Comparison of ENCODE assay signal across 23 cellular contexts in the genomic region with DNA sequence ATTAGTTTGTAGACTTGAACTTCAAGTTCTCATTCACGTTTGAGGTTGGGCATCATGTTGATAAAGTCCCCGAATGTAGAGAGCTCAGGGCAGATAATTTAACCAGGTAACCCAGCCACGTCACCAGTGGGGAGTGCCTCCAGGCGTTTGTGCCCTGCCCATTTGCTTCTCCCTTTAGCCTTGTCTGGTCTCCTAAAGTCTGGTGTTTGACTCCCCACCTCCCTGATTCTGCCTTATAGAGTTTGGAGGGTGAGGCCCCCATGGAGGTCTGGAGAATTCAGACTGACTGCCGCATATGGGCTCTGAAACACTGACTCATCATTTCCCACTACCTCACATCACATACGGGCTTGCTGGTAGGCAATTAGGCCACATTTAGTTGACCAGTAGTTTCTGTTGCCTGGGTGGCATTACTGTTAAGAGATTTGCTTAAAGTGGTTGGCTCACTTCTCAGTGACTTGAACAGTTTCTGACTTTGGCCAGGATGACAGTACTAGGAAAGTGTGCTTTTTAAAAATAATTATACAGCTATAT.
DNase-seq lines count a peak whose midpoint lies in the region; ATAC-seq, FAIRE-seq and TF ChIP-seq lines count a peak whose summit lies in the region.
"Had no signal": no experiment of that assay in that cellular context is flagged by ENCODE, and none has a peak within 500 bp of the region (broad histone marks: within the 10 kb centered on the region; RNA-seq: fewer than 3 reads in every experiment).

No MANE protein-coding gene starts in this region.

- no peak overlapping the region for H3K23ac ChIP-seq in mesendoderm (ENCODE audit: low read length)

- no TSS peak for BruUV-seq in K562 (replicated peaks; lab: Mats Ljungman, UMichigan)

- no peak overlapping the region for H2BK120ac ChIP-seq in mesendoderm (ENCODE audit: low read depth, low read length)

- no peak overlapping the region for H3K18ac ChIP-seq in mesendoderm (ENCODE audit: low read length)

- H3K36me3 ChIP-seq in HUES6 (ENCODE audit: control insufficient read depth, insufficient read depth, low read length) (peaks cover 69% of the 10 kb centered on the region), K562 (ENCODE audit: control insufficient read depth, insufficient read depth, low read length) (peaks cover 84% of the 10 kb centered on the region), mesendoderm (ENCODE audit: control insufficient read depth, insufficient read depth, low read length) (peaks cover 4% of the 10 kb centered on the region)
- H3K36me3 ChIP-seq: prostate gland had no signal

- H2AK5ac ChIP-seq in mesendoderm (ENCODE audit: low read length): no peak overlapping the region

- H3K4me1 ChIP-seq in A549 (peaks cover 27% of the 10 kb centered on the region), HUES6 (ENCODE audit: control insufficient read depth, insufficient read depth, low read length) (no peaks in the 10 kb centered on the region), K562 (replicated peaks in 1 of 2; ENCODE audit: control insufficient read depth in 2 of 2, insufficient read depth in 2 of 2, low read length in 2 of 2) (no peaks in the 10 kb centered on the region; a peak in 1 of 5 replicates), mesendoderm (ENCODE audit: control insufficient read depth, low read depth, low read length) (no peaks in the 10 kb centered on the region)
- H3K4me1 ChIP-seq: prostate gland had no signal

- H3K79me2 ChIP-seq in K562 (ENCODE audit: control insufficient read depth, insufficient read depth, low read length) (peaks cover 6% of the 10 kb centered on the region; the same call in 1 of the 3 replicates), mesendoderm (ENCODE audit: control insufficient read depth, insufficient read depth, low read length) (no peaks in the 10 kb centered on the region)

- TF ChIP-seq CTCF in A549 (IDR thresholded peaks at IDR 0.05): no peak
- TF ChIP-seq CTCF in K562 (IDR thresholded peaks at IDR 0.05 in 2 of 3, conservative IDR thresholded peaks at IDR 0.05 in 1 of 3; ENCODE audit: insufficient read depth in 2 of 3, low read depth in 1 of 3, low read length in 3 of 3): no peak

- POLR2A ChIA-PET in A549 (lab: Yijun Ruan, JAX): no interaction called here
- POLR2A ChIA-PET in K562 (lab: Yijun Ruan, JAX): interaction anchor here (0.6 to 1.0 kb wide), 2 partner anchors 17 to 324 kb away, joined by 3 read pairs; no protein-coding TSS in a partner anchor

- H3K9ac ChIP-seq in HUES6 (ENCODE audit: low read length) (no peak overlapping the region), K562 (ENCODE audit: insufficient read depth in 1 of 2, low read depth in 2 of 2, low read length in 2 of 2) (no peak overlapping the region), mesendoderm (ENCODE audit: low read length) (no peak overlapping the region)
- H3K9ac ChIP-seq: SK-N-SH had no signal

- peaks cover 13% of the 10 kb centered on the region for H3K79me1 ChIP-seq in mesendoderm (ENCODE audit: low read length)

- WGBS in A549 (ENCODE audit: missing lambda C conversion rate): 78% methylated on average over 6 of the region's 6 CpGs
- WGBS in K562 (ENCODE audit: insufficient coverage, low coverage, missing lambda C conversion rate): 86% methylated on average over 6 of the region's 6 CpGs
- no CpG with 5 or more reads among the region's 6 CpGs for WGBS in mesendoderm (ENCODE audit: extremely low coverage, insufficient coverage, low lambda C conversion rate)

- in situ Hi-C loops in K562 (cut with MboI): no loop called here

- no peak overlapping the region for H4K5ac ChIP-seq in mesendoderm (ENCODE audit: low read length)

- no peak overlapping the region for H2BK5ac ChIP-seq in mesendoderm (ENCODE audit: low read length)

- H4K20me1 ChIP-seq in K562 (replicated peaks; ENCODE audit: control insufficient read depth, insufficient read depth, low read length): no peaks in the 10 kb centered on the region

- TF ChIP-seq EP300 in A549 (IDR thresholded peaks at IDR 0.05) (no peak), K562 (IDR thresholded peaks at IDR 0.05; ENCODE audit: low read length) (no peak)

- no peak overlapping the region for H3K4ac ChIP-seq in mesendoderm (ENCODE audit: low read depth, low read length)

- ATAC-seq in A549 (no peak), K562 (no peak), HG02870 (IDR thresholded peaks at IDR 0.05; ENCODE audit: unreplicated experiment) (no peak), HG03095 (IDR thresholded peaks at IDR 0.05; ENCODE audit: unreplicated experiment) (no peak)
- ATAC-seq: activated CD4-positive, CD25-positive, alpha-beta regulatory T cell treated with anti-CD3 and anti-CD28 coated beads, Interleukin-2, amount 50 U/mL, for 24 hours; naive thymus-derived CD4-positive, alpha-beta T cell had no signal

- no peaks in the 10 kb centered on the region for H3K9me3 ChIP-seq in A549
- H3K9me3 ChIP-seq in HUES6 (ENCODE audit: control insufficient read depth, insufficient read depth, low read depth, low read length): no peaks in the 10 kb centered on the region
- H3K9me3 ChIP-seq in K562 (replicated peaks; ENCODE audit: control insufficient read depth, insufficient read depth, low read depth, low read length): no peaks in the 10 kb centered on the region
- H3K9me3 ChIP-seq: prostate gland, SK-N-SH had no signal

- H3K9me1 ChIP-seq in K562 (ENCODE audit: control insufficient read depth, insufficient read depth, low read length): peaks cover 5% of the 10 kb centered on the region

- no peak overlapping the region for H2BK15ac ChIP-seq in mesendoderm (replicated peaks; ENCODE audit: low read depth)

- TF ChIP-seq POLR2A in A549 (IDR thresholded peaks at IDR 0.05; ENCODE audit: low read length) (no peak), K562 (conservative IDR thresholded peaks at IDR 0.05) (no peak)

- no peak overlapping the region for H3K27ac ChIP-seq in A549
- 0 out of 2 replicates have a peak overlapping the region, but pooled peaks have one; percentile 2 for H3K27ac ChIP-seq in HUES6 (ENCODE audit: low read depth, low read length)
- H3K27ac ChIP-seq in K562 (ENCODE audit: extremely low read depth, low read depth, low read length): no peak overlapping the region
- H3K27ac ChIP-seq in mesendoderm (ENCODE audit: low read depth, low read length): no peak overlapping the region
- H3K27ac ChIP-seq: coronary artery, hepatocyte, prostate gland had no signal

- H3K4me2 ChIP-seq in A549 (no peak overlapping the region), K562 (ENCODE audit: insufficient read depth, low read length) (no peak overlapping the region), mesendoderm (ENCODE audit: low read length) (no peak overlapping the region)
- H3K4me2 ChIP-seq: hepatocyte, SK-N-SH had no signal

- H3K4me3 ChIP-seq in A549 (no peak overlapping the region), HUES6 (ENCODE audit: low read depth, low read length) (no peak overlapping the region), K562 (no peak overlapping the region), mesendoderm (ENCODE audit: low read length) (no peak overlapping the region)
- H3K4me3 ChIP-seq: coronary artery, hepatocyte, prostate gland had no signal

- intact Hi-C loops in K562 (cut with micrococcal nuclease): no loop called here

- H3K27me3 ChIP-seq in HUES6 (ENCODE audit: control insufficient read depth, insufficient read depth, low read length): no peaks in the 10 kb centered on the region
- no peaks in the 10 kb centered on the region for H3K27me3 ChIP-seq in K562 (ENCODE audit: control insufficient read depth in 2 of 2, insufficient read depth in 2 of 2, low read length in 2 of 2)
- no peaks in the 10 kb centered on the region for H3K27me3 ChIP-seq in mesendoderm (ENCODE audit: insufficient read depth, low read length, poor library complexity)
- H3K27me3 ChIP-seq: hepatocyte had no signal

- no peak overlapping the region for H3K56ac ChIP-seq in mesendoderm (ENCODE audit: low read length)

- no peak overlapping the region for H4K8ac ChIP-seq in mesendoderm (ENCODE audit: low read depth, low read length)

- H2AFZ ChIP-seq in K562 (ENCODE audit: low read depth, low read length): no peak overlapping the region
- H2AFZ ChIP-seq: hepatocyte had no signal

- no peak for DNase-seq in A549 (ENCODE audit: low read depth in 1 of 2, low spot score in 1 of 2)
- DNase-seq in K562 (ENCODE audit: extremely low read depth in 1 of 4, low spot score in 3 of 4): no peak
- peak; percentile 50 for DNase-seq in mesendoderm
- DNase-seq in UCSD-AML1 (lab: John Stamatoyannopoulos, UW; ENCODE audit: unreplicated experiment): no peak
- no peak for DNase-seq in NCI-H1105 treated with DMSO at 0.1 percent for 48 hours (lab: John Stamatoyannopoulos, UW)
- DNase-seq: activated naive CD4-positive, alpha-beta T cell treated with Interleukin-2 at 50 U/mL for 16 hours; DMS79 treated with DMSO at 0.1 percent for 48 hours; KBM-7; mammary epithelial cell; naive thymus-derived CD4-positive, alpha-beta T cell; NCI-H2081; NK-92 treated with Interleukin-12 subunit alpha and Interleukin-12 subunit beta, amount 100 ng/mL, for 24 hours; SK-N-SH; T1000 had no signal

- no peak for TF ChIP-seq RAD21 in A549 (conservative IDR thresholded peaks at IDR 0.05 in 1 of 2, IDR thresholded peaks at IDR 0.05 in 1 of 2)
- TF ChIP-seq RAD21 in K562 (CRISPR knock-in tag; conservative IDR thresholded peaks at IDR 0.05 in 1 of 2, IDR thresholded peaks at IDR 0.05 in 1 of 2): no peak

- CTCF ChIA-PET in A549 (lab: Yijun Ruan, JAX): interaction anchor here (0.9 to 2.8 kb wide), 6 partner anchors 10 to 25 kb away, joined by 3 to 18 read pairs (median 6); no protein-coding TSS in a partner anchor
- CTCF ChIA-PET in K562 (lab: Yijun Ruan, JAX; ENCODE audit: low intra/inter-chr PET ratio): no interaction called here

- FAIRE-seq in A549 (lab: Jason Lieb, UNC) (no peak), K562 (lab: Jason Lieb, UNC) (no peak)
- FAIRE-seq: keratinocyte, RCC 7860 had no signal

TF ChIP-seq in A549, 52 proteins besides CTCF, POLR2A, EP300 and RAD21:
- no peak for TF ChIP-seq KDM5A (IDR thresholded peaks at IDR 0.05)
- TF ChIP-seq MAFK (IDR thresholded peaks at IDR 0.05; ENCODE audit: partially characterized antibody): peak; percentile 64

TF ChIP-seq in K562, 482 proteins besides CTCF, POLR2A, EP300 and RAD21:
- TF ChIP-seq ETV6 (IDR thresholded peaks at IDR 0.05; ENCODE audit: borderline replicate concordance in 1 of 2, low read depth in 2 of 2, low read length in 1 of 2): no peak
- no peak for TF ChIP-seq ETV6 (CRISPR knock-in tag; IDR thresholded peaks at IDR 0.05; ENCODE audit: borderline replicate concordance)
- peak; percentile 49; the same call in 1 of the 2 replicates for TF ChIP-seq C11orf30 (IDR thresholded peaks at IDR 0.05; ENCODE audit: low read depth)
- TF ChIP-seq ZNF316 (IDR thresholded peaks at IDR 0.05): peak; percentile 69
